ENCODE assay signal across 2 cellular contexts in genomic region chr9:93118863-93119702, GRCh38.
TF ChIP-seq lines count a peak whose summit lies in the region.

No MANE protein-coding gene starts in this region.

TF ChIP-seq in HEK293, 187 proteins besides CTCF, POLR2A, EP300 and RAD21 (continued from another document):
- no peak for TF ChIP-seq REPIN1 (tag by site-specific recombination; IDR thresholded peaks at IDR 0.05; ENCODE audit: low read depth)
- no peak for TF ChIP-seq ZNF324 (tag by site-specific recombination; IDR thresholded peaks at IDR 0.05)
- TF ChIP-seq ZNF223 (tag by site-specific recombination; IDR thresholded peaks at IDR 0.05), result no peak
- TF ChIP-seq ZNF664 (tag by site-specific recombination; IDR thresholded peaks at IDR 0.05), result peak; percentile 50; the same call in 1 of the 2 replicates
- TF ChIP-seq ZFP3 (tag by site-specific recombination; IDR thresholded peaks at IDR 0.05; ENCODE audit: low read depth), result no peak
- TF ChIP-seq ZNF23 (tag by site-specific recombination; IDR thresholded peaks at IDR 0.05; ENCODE audit: borderline replicate concordance), result no peak

TF ChIP-seq in HepG2, 621 proteins besides CTCF, POLR2A, EP300 and RAD21 (continues in another document):
- no peak for TF ChIP-seq NONO (IDR thresholded peaks at IDR 0.05)
- TF ChIP-seq NONO (CRISPR knock-in tag; conservative IDR thresholded peaks at IDR 0.05), result peak; percentile 2; the same call in 1 of the 2 replicates
- no peak for TF ChIP-seq HMGXB3 (CRISPR knock-in tag; IDR thresholded peaks at IDR 0.05; ENCODE audit: borderline replicate concordance)
- TF ChIP-seq ZFP82 (CRISPR knock-in tag; IDR thresholded peaks at IDR 0.05; ENCODE audit: borderline replicate concordance), result no peak
- 0 out of 2 replicates have a peak, but pooled peaks have one; percentile 31 for TF ChIP-seq ZFP41 (CRISPR knock-in tag; IDR thresholded peaks at IDR 0.05; ENCODE audit: borderline replicate concordance)
- no peak for TF ChIP-seq TFAP4 (IDR thresholded peaks at IDR 0.05; ENCODE audit: borderline replicate concordance, low read depth)
- no peak for TF ChIP-seq TEAD2 (CRISPR knock-in tag; IDR thresholded peaks at IDR 0.05)
- no peak for TF ChIP-seq ZNF101 (CRISPR knock-in tag; IDR thresholded peaks at IDR 0.05; ENCODE audit: borderline replicate concordance, low read depth)
- 0 out of 2 replicates have a peak, but pooled peaks have one; percentile 86 for TF ChIP-seq ZBTB46 (CRISPR knock-in tag; IDR thresholded peaks at IDR 0.05; ENCODE audit: borderline replicate concordance)
- TF ChIP-seq FOXA3 (CRISPR knock-in tag; IDR thresholded peaks at IDR 0.05), result no peak
- no peak for TF ChIP-seq ZNF546 (CRISPR knock-in tag; conservative IDR thresholded peaks at IDR 0.05)
- no peak for TF ChIP-seq SYNCRIP (IDR thresholded peaks at IDR 0.05; ENCODE audit: insufficient read depth, low read depth, low read length)
- TF ChIP-seq TIGD3 (CRISPR knock-in tag; IDR thresholded peaks at IDR 0.05; ENCODE audit: borderline replicate concordance), result no peak
- TF ChIP-seq SRSF4 (IDR thresholded peaks at IDR 0.05; ENCODE audit: low read depth, low read length, poor library complexity, severe bottlenecking), result no peak
- no peak for TF ChIP-seq ZNF770 (CRISPR knock-in tag; IDR thresholded peaks at IDR 0.05)
- no peak for TF ChIP-seq ZNF512 (CRISPR knock-in tag; IDR thresholded peaks at IDR 0.05)
- TF ChIP-seq ZNF124 (CRISPR knock-in tag; IDR thresholded peaks at IDR 0.05), result no peak
- TF ChIP-seq ZNF652 (CRISPR knock-in tag; IDR thresholded peaks at IDR 0.05; ENCODE audit: borderline replicate concordance, low read depth), result no peak
- TF ChIP-seq DZIP1 (CRISPR knock-in tag; IDR thresholded peaks at IDR 0.05), result no peak
- no peak for TF ChIP-seq KLF11 (CRISPR knock-in tag; IDR thresholded peaks at IDR 0.05)
- TF ChIP-seq ZNF790 (CRISPR knock-in tag; IDR thresholded peaks at IDR 0.05; ENCODE audit: borderline replicate concordance), result 0 out of 2 replicates have a peak, but pooled peaks have one; percentile 13
- no peak for TF ChIP-seq ZBED4 (CRISPR knock-in tag; IDR thresholded peaks at IDR 0.05; ENCODE audit: borderline replicate concordance)
- 0 out of 2 replicates have a peak, but pooled peaks have one; percentile 47 for TF ChIP-seq FOXO4 (CRISPR knock-in tag; conservative IDR thresholded peaks at IDR 0.05)
- no peak for TF ChIP-seq FOSL2 (CRISPR knock-in tag; IDR thresholded peaks at IDR 0.05)
- no peak for TF ChIP-seq FOXO1 (CRISPR knock-in tag; IDR thresholded peaks at IDR 0.05)
- TF ChIP-seq LRRFIP1 (CRISPR knock-in tag; conservative IDR thresholded peaks at IDR 0.05), result no peak
- no peak for TF ChIP-seq ZNF143 (CRISPR knock-in tag; IDR thresholded peaks at IDR 0.05)
